In the genomic region with DNA sequence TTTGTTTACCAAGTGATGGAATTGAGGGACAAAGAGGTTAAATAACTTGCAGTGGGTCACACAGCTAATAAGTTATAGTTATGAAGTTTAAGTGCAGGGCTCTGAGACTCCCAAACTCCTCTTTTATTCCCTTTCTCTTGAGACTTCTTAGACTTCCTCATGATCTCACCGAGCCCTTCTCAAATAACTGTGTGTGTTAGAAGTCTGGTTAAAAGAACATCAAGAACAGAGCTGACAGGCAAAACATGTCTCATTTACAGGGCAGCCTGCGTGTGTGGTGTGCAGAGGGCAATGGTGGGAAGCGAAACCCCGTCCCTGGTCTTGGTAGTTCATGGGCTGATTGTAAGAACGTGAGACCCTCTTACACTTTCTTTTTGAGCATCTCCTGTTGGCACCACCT, we compare ENCODE assay signal across 15 cellular contexts.
DNase-seq lines count a peak whose midpoint lies in the region; ATAC-seq and TF ChIP-seq lines count a peak whose summit lies in the region.
"Had no signal": no experiment of that assay in that cellular context is flagged by ENCODE, and none has a peak within 500 bp of the region (broad histone marks: within the 10 kb centered on the region; RNA-seq: fewer than 3 reads in every experiment).

No MANE protein-coding gene starts in this region.

- H3K4me2 ChIP-seq in Loucy (ENCODE audit: low read depth, low read length, poor library complexity, severe bottlenecking) (peak overlapping the region; percentile 27), neural progenitor cell (no peak overlapping the region)
- H3K4me2 ChIP-seq: BLaER1 treated with 17β-estradiol and CSF1 and Interleukin-3, amounts not matched to agents 10 nM and 100 nM; GM23338 had no signal

- DNase-seq in left kidney (ENCODE audit: low read depth, low spot score) (peak; percentile 77), neural progenitor cell (ENCODE audit: low spot score) (no peak), medulla oblongata (ENCODE audit: extremely low spot score) (no peak), hippocampal formation (lab: John Stamatoyannopoulos, UW) (no peak)
- DNase-seq: Calu3; CD8-positive, alpha-beta T cell; DMS79 treated with DMSO at 0.1 percent for 48 hours; GF-D8; HCEC 1CT had no signal

- H3K4me3 ChIP-seq in Loucy (ENCODE audit: low read length, poor library complexity, severe bottlenecking): peak overlapping the region; percentile 28
- H3K4me3 ChIP-seq in neural progenitor cell: no peak overlapping the region
- H3K4me3 ChIP-seq: BLaER1 treated with 17β-estradiol and CSF1 and Interleukin-3, amounts not matched to agents 10 nM and 100 nM; GM23338 had no signal

- H3K36me3 ChIP-seq in Loucy (ENCODE audit: insufficient read depth, low read length) (no peaks in the 10 kb centered on the region), neural progenitor cell (no peaks in the 10 kb centered on the region)
- H3K36me3 ChIP-seq: BLaER1 treated with 17β-estradiol and CSF1 and Interleukin-3, amounts not matched to agents 10 nM and 100 nM had no signal

- H3K36me3 Mint-ChIP-seq in neural progenitor cell: no peaks in the 10 kb centered on the region
- H3K36me3 Mint-ChIP-seq: CD8-positive, alpha-beta T cell had no signal

- no peaks in the 10 kb centered on the region for H3K9me2 ChIP-seq in Loucy (replicated peaks; ENCODE audit: low read depth, low read length)

- peak overlapping the region; percentile 21; the same call in 1 of the 2 replicates for H2AFZ ChIP-seq in Loucy (ENCODE audit: low read length)
- no peak overlapping the region for H2AFZ ChIP-seq in neural progenitor cell (replicated peaks)
- H2AFZ ChIP-seq: GM23338 had no signal

- H3K9me3 ChIP-seq in Loucy (ENCODE audit: insufficient read depth, low read depth, low read length) (no peaks in the 10 kb centered on the region), neural progenitor cell (ENCODE audit: low read depth) (no peaks in the 10 kb centered on the region)

- no peak overlapping the region for H3K4me3 Mint-ChIP-seq in neural progenitor cell
- H3K4me3 Mint-ChIP-seq: B cell; CD8-positive, alpha-beta T cell; GM23338 had no signal

- no peak overlapping the region for H3K9ac ChIP-seq in Loucy (ENCODE audit: low read depth, low read length, poor library complexity, severe bottlenecking)
- H3K9ac ChIP-seq in neural progenitor cell: no peak overlapping the region
- H3K9ac ChIP-seq: BLaER1 treated with 17β-estradiol and CSF1 and Interleukin-3, amounts not matched to agents 10 nM and 100 nM had no signal

- H3K4me1 ChIP-seq in Loucy (ENCODE audit: insufficient read depth, low read length, poor library complexity, severe bottlenecking) (no peaks in the 10 kb centered on the region), neural progenitor cell (no peaks in the 10 kb centered on the region)

- H3K9me3 Mint-ChIP-seq in neural progenitor cell: peaks cover 6% of the 10 kb centered on the region
- H3K9me3 Mint-ChIP-seq: CD8-positive, alpha-beta T cell; GM23338 had no signal

- peaks cover 6% of the 10 kb centered on the region for H3K27me3 Mint-ChIP-seq in neural progenitor cell (ENCODE audit: insufficient read depth, low read depth)
- H3K27me3 Mint-ChIP-seq: B cell had no signal

- TF ChIP-seq CTCF in Loucy (conservative IDR thresholded peaks at IDR 0.05; ENCODE audit: low read length) (no peak), neural progenitor cell (IDR thresholded peaks at IDR 0.05) (no peak)

- H3K27me3 ChIP-seq in Loucy (ENCODE audit: insufficient read depth, low read length, poor library complexity, severe bottlenecking): no peaks in the 10 kb centered on the region
- H3K27me3 ChIP-seq in neural progenitor cell: no peaks in the 10 kb centered on the region
- H3K27me3 ChIP-seq: BLaER1 treated with 17β-estradiol and CSF1 and Interleukin-3, amounts not matched to agents 10 nM and 100 nM had no signal

- H3K79me2 ChIP-seq in Loucy (ENCODE audit: insufficient read depth, low read length) (no peaks in the 10 kb centered on the region), neural progenitor cell (ENCODE audit: low read depth) (no peaks in the 10 kb centered on the region)

- H3K27ac Mint-ChIP-seq in neural progenitor cell: peak overlapping the region; percentile 85
- H3K27ac Mint-ChIP-seq: B cell; CD8-positive, alpha-beta T cell; GM23338 had no signal

- H4K20me1 ChIP-seq in Loucy (ENCODE audit: insufficient read depth, low read length, poor library complexity, severe bottlenecking) (no peaks in the 10 kb centered on the region), neural progenitor cell (ENCODE audit: low read depth) (no peaks in the 10 kb centered on the region)
- H4K20me1 ChIP-seq: BLaER1 treated with 17β-estradiol and CSF1 and Interleukin-3, amounts not matched to agents 10 nM and 100 nM had no signal

- no peak for ATAC-seq in HG02970 (IDR thresholded peaks at IDR 0.05; ENCODE audit: low FRiP score, unreplicated experiment)
- ATAC-seq: CD8-positive, alpha-beta T cell; GM23338 had no signal

- no peak overlapping the region for H3K27ac ChIP-seq in neural progenitor cell
- H3K27ac ChIP-seq: BLaER1 treated with 17β-estradiol and CSF1 and Interleukin-3, amounts not matched to agents 10 nM and 100 nM; HL-60 had no signal

- H3K4me1 Mint-ChIP-seq in neural progenitor cell: peaks cover 5% of the 10 kb centered on the region
- H3K4me1 Mint-ChIP-seq: B cell had no signal

- H3F3A ChIP-seq in Loucy (ENCODE audit: low read depth) (no peaks in the 10 kb centered on the region), neural progenitor cell (ENCODE audit: low read depth) (no peaks in the 10 kb centered on the region)
